ENCODE assay signal across 9 cellular contexts in the genomic region with DNA sequence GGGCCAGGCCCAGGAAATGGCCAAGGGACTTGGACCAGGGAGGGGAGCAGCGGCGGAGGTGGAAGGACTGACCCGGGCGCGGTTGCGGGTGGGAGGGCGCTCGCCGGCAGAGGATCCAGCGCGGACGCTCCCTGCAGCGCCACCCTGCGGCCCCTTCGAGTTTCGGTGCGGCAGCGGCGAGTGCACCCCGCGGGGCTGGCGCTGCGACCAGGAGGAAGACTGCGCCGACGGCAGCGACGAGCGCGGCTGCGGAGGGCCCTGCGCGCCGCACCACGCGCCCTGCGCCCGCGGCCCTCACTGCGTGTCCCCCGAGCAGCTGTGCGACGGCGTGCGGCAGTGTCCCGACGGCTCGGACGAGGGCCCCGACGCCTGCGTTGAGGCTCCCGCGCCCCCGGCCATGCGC. TPM values are rescaled to one million over a fixed set of nuclear protein-coding genes. Genes with fewer than 3 reads are reported as not detected.
A peak's percentile ranks its signal among the peaks of the same experiment; 100 is the strongest.
DNase-seq lines count a peak whose midpoint lies in the region; ATAC-seq and TF ChIP-seq lines count a peak whose summit lies in the region.
"Had no signal": no experiment of that assay in that cellular context is flagged by ENCODE, and none has a peak within 500 bp of the region (broad histone marks: within the 10 kb centered on the region; RNA-seq: fewer than 3 reads in every experiment).

No MANE protein-coding gene starts in this region.

- H3K4me1 Mint-ChIP-seq in activated CD4-positive, alpha-beta T cell treated with anti-CD3 and anti-CD28 coated beads, Interleukin-2, amount 10 ng/mL, durations not matched to agents 7 days and 5 days: no peaks in the 10 kb centered on the region

- no peaks in the 10 kb centered on the region for H3K9me3 ChIP-seq in prostate gland

- no peak for ATAC-seq in GM18870 (IDR thresholded peaks at IDR 0.05; ENCODE audit: unreplicated experiment)

- H3K27ac ChIP-seq in prostate gland: no peak overlapping the region

- no peaks in the 10 kb centered on the region for H3K36me3 Mint-ChIP-seq in activated CD4-positive, alpha-beta T cell treated with anti-CD3 and anti-CD28 coated beads, Interleukin-2, amount 10 ng/mL, durations not matched to agents 7 days and 5 days (ENCODE audit: low read depth)

- in situ Hi-C loops in GM13976 (cut with MboI; ENCODE audit: low sequenced_read_pairs, unreplicated experiment): no loop called here

- TF ChIP-seq POLR2A in prostate gland (IDR thresholded peaks at IDR 0.05): no peak

- peaks cover 24% of the 10 kb centered on the region for H3K27me3 ChIP-seq in prostate gland (replicated peaks; ENCODE audit: insufficient read depth)

- POLR2A ChIA-PET in activated CD4-positive, alpha-beta T cell treated with anti-CD3 and anti-CD28 coated beads, Interleukin-2, amount 10 ng/mL, durations not matched to agents 7 days and 5 days (lab: Charles Lee): no interaction called here

- no peaks in the 10 kb centered on the region for H3K9me3 Mint-ChIP-seq in activated CD4-positive, alpha-beta T cell treated with anti-CD3 and anti-CD28 coated beads, Interleukin-2, amount 10 ng/mL, durations not matched to agents 7 days and 5 days
- H3K9me3 Mint-ChIP-seq: stimulated activated naive CD8-positive, alpha-beta T cell treated with anti-CD3 and anti-CD28 coated beads, Interleukin-15, Interleukin-2, amounts not matched to agents 100 ng/mL and 50 ng/mL, for 24 hours had no signal

- no peak overlapping the region for H3K4me3 Mint-ChIP-seq in activated CD4-positive, alpha-beta T cell treated with anti-CD3 and anti-CD28 coated beads, Interleukin-2, amount 10 ng/mL, durations not matched to agents 7 days and 5 days
- H3K4me3 Mint-ChIP-seq: stimulated activated naive CD8-positive, alpha-beta T cell treated with anti-CD3 and anti-CD28 coated beads, Interleukin-15, Interleukin-2, amounts not matched to agents 100 ng/mL and 50 ng/mL, for 24 hours had no signal

- H3K4me1 ChIP-seq in prostate gland (replicated peaks): no peaks in the 10 kb centered on the region

- DNase-seq in GM13976 (ENCODE audit: low spot score): peak; percentile 62
- peak; percentile 46 for DNase-seq in activated CD4-positive, alpha-beta T cell treated with anti-CD3 and anti-CD28 coated beads, Interleukin-2, amount 10 ng/mL, durations not matched to agents 7 days and 5 days
- DNase-seq in fibroblast of villous mesenchyme (ENCODE audit: low read depth): peak; percentile 10
- no peak for DNase-seq in prostate gland (ENCODE audit: low spot score)
- no peak for DNase-seq in COLO829 (ENCODE audit: low spot score)
- DNase-seq in inferior parietal cortex (ENCODE audit: extremely low spot score): no peak
- DNase-seq in NCI-H510A (lab: John Stamatoyannopoulos, UW): no peak

- CTCF ChIA-PET in activated CD4-positive, alpha-beta T cell treated with anti-CD3 and anti-CD28 coated beads, Interleukin-2, amount 10 ng/mL, durations not matched to agents 7 days and 5 days (lab: Charles Lee): interaction anchor here (1.0 to 1.5 kb wide), 2 partner anchors 23 to 127 kb away, joined by 3 to 5 read pairs; no protein-coding TSS in a partner anchor

- TF ChIP-seq CTCF in GM13976 (IDR thresholded peaks at IDR 0.05; ENCODE audit: borderline replicate concordance, control extremely low read depth, extremely low read depth, insufficient read depth, missing control alignments): peak; percentile 4
- peak; percentile 42 for TF ChIP-seq CTCF in fibroblast of villous mesenchyme (IDR thresholded peaks at IDR 0.05; ENCODE audit: insufficient read depth, low read depth, low read length)
- peak in 3 of 4 experiments; percentile 19 to 47 (median 47) for TF ChIP-seq CTCF in prostate gland (IDR thresholded peaks at IDR 0.05)

- H3K36me3 ChIP-seq in prostate gland: no peaks in the 10 kb centered on the region

- WGBS in prostate gland: 15% methylated on average over 21 of the region's 56 CpGs

- intact Hi-C loops in prostate gland (cut with DNase I): no loop called here

- H3K27ac Mint-ChIP-seq in activated CD4-positive, alpha-beta T cell treated with anti-CD3 and anti-CD28 coated beads, Interleukin-2, amount 10 ng/mL, durations not matched to agents 7 days and 5 days: no peak overlapping the region
- H3K27ac Mint-ChIP-seq: stimulated activated naive CD8-positive, alpha-beta T cell treated with anti-CD3 and anti-CD28 coated beads, Interleukin-15, Interleukin-2, amounts not matched to agents 100 ng/mL and 50 ng/mL, for 24 hours had no signal

- H3K4me3 ChIP-seq in fibroblast of villous mesenchyme (ENCODE audit: low read depth, low read length): no peak overlapping the region
- no peak overlapping the region for H3K4me3 ChIP-seq in prostate gland

- peaks cover 14% of the 10 kb centered on the region for H3K27me3 Mint-ChIP-seq in activated CD4-positive, alpha-beta T cell treated with anti-CD3 and anti-CD28 coated beads, Interleukin-2, amount 10 ng/mL, durations not matched to agents 7 days and 5 days

RNA-seq across cellular contexts. Expression of gene ZNF467, which starts 16.8 kb away (rescaled TPM):
- total RNA-seq in activated CD4-positive, alpha-beta T cell treated with anti-CD3 and anti-CD28 coated beads, Interleukin-2, amount 10 ng/mL, durations not matched to agents 7 days and 5 days: under 1 TPM; 0.15 to 0.32 TPM
- total RNA-seq in fibroblast of villous mesenchyme (1.3 and 1.6 TPM in 2 replicates), prostate gland (1 to 10 TPM; 6.0 to 7.9 TPM)

RNA-seq across cellular contexts. Expression of gene ZNF862, which starts 48.0 kb away (rescaled TPM):
- 10 to 100 TPM; 31.3 to 35.8 TPM for total RNA-seq in activated CD4-positive, alpha-beta T cell treated with anti-CD3 and anti-CD28 coated beads, Interleukin-2, amount 10 ng/mL, durations not matched to agents 7 days and 5 days
- 7.4 and 8.2 TPM in 2 replicates for total RNA-seq in fibroblast of villous mesenchyme
- total RNA-seq in prostate gland: 10 to 100 TPM; 19.8 to 25.4 TPM

Comparison
In these comparisons a context has a peak if more than half of its experiments do, and no peak if none do; other contexts are left out.
1. DNase-seq: peak in GM13976 (single experiment), activated CD4-positive, alpha-beta T cell treated with anti-CD3 and anti-CD28 coated beads, Interleukin-2, amount 10 ng/mL, durations not matched to agents 7 days and 5 days (single experiment) and fibroblast of villous mesenchyme (single experiment); none in prostate gland (single experiment), COLO829 (single experiment), inferior parietal cortex (single experiment) and NCI-H510A (single experiment).
2. Peak in every context shown above with its lines, with median percentiles within 50 percentile points of each other: CTCF ChIP-seq.